Comparison of ENCODE assay signal across 17 cellular contexts in genomic region chr2:120283649-120284048, GRCh38. TPM values are rescaled to one million over a fixed set of nuclear protein-coding genes. Genes with fewer than 3 reads are reported as not detected.
DNase-seq lines count a peak whose midpoint lies in the region; ATAC-seq, FAIRE-seq and TF ChIP-seq lines count a peak whose summit lies in the region.
"Had no signal": no experiment of that assay in that cellular context is flagged by ENCODE, and none has a peak within 500 bp of the region (broad histone marks: within the 10 kb centered on the region; RNA-seq: fewer than 3 reads in every experiment).

No MANE protein-coding gene starts in this region.

- H3K9me3 ChIP-seq in colonic mucosa = no peaks in the 10 kb centered on the region
- H3K9me3 ChIP-seq: adrenal gland, mucosa of descending colon, right atrium auricular region, SJCRH30, testis had no signal

- no peaks in the 10 kb centered on the region for H3K27me3 Mint-ChIP-seq in progenitor cell of endocrine pancreas
- H3K27me3 Mint-ChIP-seq: activated B cell treated with CpG ODN at 0.5 μM for 24 hours had no signal

- no peak overlapping the region for H3K4me3 ChIP-seq in foreskin fibroblast (ENCODE audit: low read depth in 1 of 2, low read length in 2 of 2)
- no peak overlapping the region for H3K4me3 ChIP-seq in colonic mucosa
- H3K4me3 ChIP-seq: adrenal gland, mucosa of descending colon, right atrium auricular region, SJCRH30, testis had no signal

- H3K4me1 ChIP-seq in colonic mucosa = no peaks in the 10 kb centered on the region
- H3K4me1 ChIP-seq: right atrium auricular region, SJCRH30, testis had no signal

- H3K9ac ChIP-seq in colonic mucosa (ENCODE audit: low read depth in 2 of 2, low read length in 2 of 2) = no peak overlapping the region

- no peak overlapping the region for H3K4me3 Mint-ChIP-seq in progenitor cell of endocrine pancreas (ENCODE audit: low read depth)
- H3K4me3 Mint-ChIP-seq: activated B cell treated with CpG ODN at 0.5 μM for 24 hours had no signal

- peak overlapping the region; percentile 25 for H3K27ac Mint-ChIP-seq in progenitor cell of endocrine pancreas
- H3K27ac Mint-ChIP-seq: activated B cell treated with CpG ODN at 0.5 μM for 24 hours had no signal

- peaks cover 3% of the 10 kb centered on the region for H3K9me3 Mint-ChIP-seq in progenitor cell of endocrine pancreas (ENCODE audit: low read depth)
- H3K9me3 Mint-ChIP-seq: activated B cell treated with CpG ODN at 0.5 μM for 24 hours had no signal

- peaks cover 6% of the 10 kb centered on the region for H3K4me1 Mint-ChIP-seq in progenitor cell of endocrine pancreas (ENCODE audit: low read depth)

- TF ChIP-seq CTCF in foreskin fibroblast (IDR thresholded peaks at IDR 0.05; ENCODE audit: low read depth, low read length) = peak; percentile 4
- TF ChIP-seq CTCF in progenitor cell of endocrine pancreas (IDR thresholded peaks at IDR 0.05; ENCODE audit: unreplicated experiment) = peak; percentile 44
- no peak for TF ChIP-seq CTCF in colonic mucosa (IDR thresholded peaks at IDR 0.05)

- no peaks in the 10 kb centered on the region for H3K36me3 ChIP-seq in colonic mucosa

- no peak for TF ChIP-seq POLR2A in GM12891 (IDR thresholded peaks at IDR 0.05; ENCODE audit: low read depth, low read length)

- peaks cover 27% of the 10 kb centered on the region for H3K36me3 Mint-ChIP-seq in progenitor cell of endocrine pancreas (ENCODE audit: insufficient read depth)

- no peak for DNase-seq in GM12891 (ENCODE audit: insufficient read length, low spot score)
- DNase-seq in SW480 (ENCODE audit: low spot score) = peak; percentile 33
- DNase-seq in foreskin fibroblast = no peak
- DNase-seq in progenitor cell of endocrine pancreas (ENCODE audit: low spot score, unreplicated experiment) = no peak
- DNase-seq in colonic mucosa = no peak
- no peak for DNase-seq in OCI-M2 (lab: John Stamatoyannopoulos, UW; ENCODE audit: unreplicated experiment)
- DNase-seq: activated B cell treated with CpG ODN at 0.5 μM for 24 hours, activated T-cell treated with anti-CD3 and anti-CD28 coated beads for 4 hours, adrenal gland, hippocampal formation, mucosa of descending colon, NCI-H1436 treated with DMSO at 0.1 percent for 48 hours, NCI-H526 treated with DMSO at 0.1 percent for 48 hours, testis had no signal

- no peak for ATAC-seq in GM21825 (IDR thresholded peaks at IDR 0.05; ENCODE audit: unreplicated experiment)
- ATAC-seq: mucosa of descending colon had no signal

- H3K27ac ChIP-seq in colonic mucosa = no peak overlapping the region
- H3K27ac ChIP-seq: adrenal gland, right atrium auricular region, SJCRH30, testis had no signal

- peak; percentile 13 for FAIRE-seq in GM12891 (lab: Jason Lieb, UNC)

- intact Hi-C loops in colonic mucosa (cut with DNase I) = no loop called here

- no peaks in the 10 kb centered on the region for H3K27me3 ChIP-seq in colonic mucosa
- H3K27me3 ChIP-seq: adrenal gland, right atrium auricular region, SJCRH30, testis had no signal

TF ChIP-seq in GM12891, 5 proteins besides CTCF, POLR2A, EP300 and RAD21:
- TF ChIP-seq POU2F2 (IDR thresholded peaks at IDR 0.05; ENCODE audit: low read depth, low read length) (no peak), POLR2AphosphoS5 (IDR thresholded peaks at IDR 0.05; ENCODE audit: low read depth, low read length) (no peak), TAF1 (IDR thresholded peaks at IDR 0.05; ENCODE audit: low read depth, low read length) (no peak), SPI1 (IDR thresholded peaks at IDR 0.05; ENCODE audit: low read depth, low read length) (no peak), PAX5 (IDR thresholded peaks at IDR 0.05; ENCODE audit: insufficient read depth, low read length, severe bottlenecking) (no peak)

RNA-seq across cellular contexts. Expression of gene RALB, which starts 31.0 kb away (rescaled TPM):
- 48.0 TPM for polyA plus RNA-seq in GM12891 (2012; ENCODE audit: low read depth, missing spikeins)
- total RNA-seq in progenitor cell of endocrine pancreas (26.6 and 30.5 TPM in 2 replicates), colonic mucosa (10 to 100 TPM; 71.8 to 93.4 TPM)
